12 cellular contexts compared by ENCODE assay signal in genomic region chr12:6183689-6184441, GRCh38. TPM values are rescaled to one million over a fixed set of nuclear protein-coding genes. Genes with fewer than 3 reads are reported as not detected.
DNase-seq lines count a peak whose midpoint lies in the region; ATAC-seq, FAIRE-seq and TF ChIP-seq lines count a peak whose summit lies in the region.
"Had no signal": no experiment of that assay in that cellular context is flagged by ENCODE, and none has a peak within 500 bp of the region (broad histone marks: within the 10 kb centered on the region; RNA-seq: fewer than 3 reads in every experiment).

No MANE protein-coding gene starts in this region.

- H2AFZ ChIP-seq in SK-N-SH (ENCODE audit: low read depth), result no peak overlapping the region; the same call in 1 of the 2 replicates
- no peak overlapping the region for H2AFZ ChIP-seq in endothelial cell of umbilical vein (ENCODE audit: low read depth, low read length)

- H3K36me3 ChIP-seq in SK-N-SH (replicated peaks in 1 of 2; ENCODE audit: control insufficient read depth in 1 of 2, insufficient read depth in 2 of 2, low read length in 1 of 2) (no peaks in the 10 kb centered on the region), endothelial cell of umbilical vein (ENCODE audit: control insufficient read depth in 2 of 2, extremely low read depth in 1 of 2, insufficient read depth in 2 of 2, low read length in 2 of 2) (no peaks in the 10 kb centered on the region), aorta (ENCODE audit: control insufficient read depth in 1 of 2, insufficient read depth in 2 of 2, low read length in 1 of 2) (no peaks in the 10 kb centered on the region)
- H3K36me3 ChIP-seq: ovary had no signal

- no peaks in the 10 kb centered on the region for H3F3A ChIP-seq in SK-N-SH (replicated peaks; ENCODE audit: insufficient read depth)

- H3K79me2 ChIP-seq in SK-N-SH (ENCODE audit: insufficient read depth), result no peaks in the 10 kb centered on the region
- peaks cover 6% of the 10 kb centered on the region for H3K79me2 ChIP-seq in endothelial cell of umbilical vein (ENCODE audit: control insufficient read depth, insufficient read depth, low read length)

- peak overlapping the region in 1 of 2 experiments; percentile 83; a peak in 1 of 4 replicates for H3K27ac ChIP-seq in SK-N-SH (ENCODE audit: low read depth in 2 of 2, low read length in 1 of 2)
- H3K27ac ChIP-seq in endothelial cell of umbilical vein (ENCODE audit: insufficient read depth, low read depth, low read length), result peak overlapping the region; percentile 96
- H3K27ac ChIP-seq in aorta (ENCODE audit: low read depth in 1 of 2, low read length in 2 of 2), result peak overlapping the region; percentile 11 to 75

- TF ChIP-seq POLR2A in endothelial cell of umbilical vein (IDR thresholded peaks at IDR 0.05; ENCODE audit: low read depth, low read length), result no peak

- dilution Hi-C loops in endothelial cell of umbilical vein (cut with MboI; ENCODE audit: extremely low pct_ligation_motif_present, low sequenced_read_pairs), result no loop called here

- intact Hi-C loops in endothelial cell of umbilical vein (cut with micrococcal nuclease) (no loop called here), aorta (cut with DNase I) (no loop called here)

- no peak overlapping the region for H3K4me2 ChIP-seq in SK-N-SH
- H3K4me2 ChIP-seq in endothelial cell of umbilical vein (ENCODE audit: insufficient read depth, low read length), result peak overlapping the region; percentile 48

- WGBS in SK-N-SH (ENCODE audit: low lambda C conversion rate), result 61% methylated on average over 7 of the region's 7 CpGs
- WGBS in aorta, 2 donors, result 5 to 9% methylated on average over 7 of the region's 7 CpGs

- peak; percentile 40 for FAIRE-seq in endothelial cell of umbilical vein (lab: Jason Lieb, UNC)

- no peak for TF ChIP-seq EP300 in SK-N-SH (IDR thresholded peaks at IDR 0.05; ENCODE audit: borderline replicate concordance in 1 of 2, low read depth in 1 of 2, low read length in 1 of 2)

- no peak for TF ChIP-seq RAD21 in SK-N-SH (IDR thresholded peaks at IDR 0.05; ENCODE audit: low read length)

- H3K9me2 ChIP-seq in SK-N-SH, result no peaks in the 10 kb centered on the region

- H3K4me3 ChIP-seq in SK-N-SH (ENCODE audit: low read depth in 2 of 2, low read length in 1 of 2), result no peak overlapping the region
- no peak overlapping the region for H3K4me3 ChIP-seq in endothelial cell of umbilical vein (replicated peaks in 1 of 3; ENCODE audit: insufficient read depth in 1 of 3, low read depth in 1 of 3, low read length in 3 of 3)
- no peak overlapping the region for H3K4me3 ChIP-seq in aorta (ENCODE audit: low read length in 2 of 2)
- H3K4me3 ChIP-seq: ovary had no signal

- H3K9ac ChIP-seq in SK-N-SH (no peak overlapping the region), endothelial cell of umbilical vein (replicated peaks; ENCODE audit: extremely low read depth, insufficient read depth, low read length) (peak overlapping the region; percentile 21)

- no TSS peak for BruUV-seq in endothelial cell of umbilical vein (replicated peaks; lab: Mats Ljungman, UMichigan)

- H3K9me3 ChIP-seq in SK-N-SH (no peaks in the 10 kb centered on the region), endothelial cell of umbilical vein (replicated peaks; ENCODE audit: control insufficient read depth, insufficient read depth, low read length) (no peaks in the 10 kb centered on the region), aorta (ENCODE audit: control insufficient read depth, low read length) (no peaks in the 10 kb centered on the region)
- H3K9me3 ChIP-seq: ovary had no signal

- H4K20me1 ChIP-seq in SK-N-SH (ENCODE audit: insufficient read depth) (no peaks in the 10 kb centered on the region), endothelial cell of umbilical vein (replicated peaks; ENCODE audit: control insufficient read depth, extremely low read depth, insufficient read depth, low read length) (no peaks in the 10 kb centered on the region)

- ATAC-seq in SK-N-SH treated with all-trans-retinoic acid at 6 μM for 48 hours (peak; percentile 40; the same call in 2 of the 3 replicates), aorta (ENCODE audit: low FRiP score) (peak; percentile 31)

- POLR2A ChIA-PET in SK-N-SH (lab: Yijun Ruan, JAX) (no interaction called here), endothelial cell of umbilical vein (lab: Charles Lee) (interaction anchor here (1.0 kb wide), 1 partner anchor 68 kb away, joined by 3 read pairs; no protein-coding TSS in a partner anchor)

- no peaks in the 10 kb centered on the region for H3K27me3 ChIP-seq in SK-N-SH (ENCODE audit: insufficient read depth)
- no peaks in the 10 kb centered on the region for H3K27me3 ChIP-seq in endothelial cell of umbilical vein (ENCODE audit: control insufficient read depth in 2 of 2, insufficient read depth in 2 of 2, low read length in 2 of 2)
- no peaks in the 10 kb centered on the region for H3K27me3 ChIP-seq in aorta (ENCODE audit: control insufficient read depth in 1 of 2, insufficient read depth in 2 of 2, low read length in 1 of 2)
- H3K27me3 ChIP-seq: ovary had no signal

- H3K9me1 ChIP-seq in endothelial cell of umbilical vein (replicated peaks; ENCODE audit: control insufficient read depth, extremely low read depth, insufficient read depth, low read length), result no peaks in the 10 kb centered on the region

- CTCF ChIA-PET in SK-N-SH (lab: Yijun Ruan, JAX) (interaction anchor here (2.1 to 3.9 kb wide), 2 partner anchors 11 to 95 kb away, joined by 11 to 19 read pairs; no protein-coding TSS in a partner anchor), endothelial cell of umbilical vein (lab: Charles Lee) (interaction anchor here (0.7 to 1.6 kb wide), 4 partner anchors 12 to 101 kb away, joined by 3 to 16 read pairs (median 4); no protein-coding TSS in a partner anchor)

- no peak for DNase-seq in SK-N-SH
- DNase-seq in endothelial cell of umbilical vein (ENCODE audit: low read depth, low spot score), result no peak
- DNase-seq in middle frontal gyrus (ENCODE audit: extremely low spot score, low spot score), result peak; percentile 62
- DNase-seq in aorta, result peak; percentile 24 to 77
- DNase-seq in kidney tubule cell (ENCODE audit: low spot score), result no peak
- DNase-seq in AG08396 (ENCODE audit: low spot score), result no peak
- no peak for DNase-seq in NCI-H82 treated with DMSO at 0.1 percent for 48 hours (lab: John Stamatoyannopoulos, UW; ENCODE audit: unreplicated experiment)
- DNase-seq: ACHN; activated CD4-positive, alpha-beta T cell treated with anti-CD3 and anti-CD28 coated beads for 48 hours; MM.1S had no signal

- H3K4me1 ChIP-seq in SK-N-SH (ENCODE audit: control insufficient read depth in 1 of 2, insufficient read depth in 2 of 2, low read depth in 1 of 2, low read length in 1 of 2) (peaks cover 10 to 46% of the 10 kb centered on the region in 2 experiments; a peak in 2 of 4 replicates), endothelial cell of umbilical vein (ENCODE audit: control insufficient read depth, extremely low read depth, insufficient read depth, low read length) (peaks cover 48% of the 10 kb centered on the region), aorta (ENCODE audit: control insufficient read depth in 1 of 2, insufficient read depth in 2 of 2, low read length in 2 of 2) (peaks cover 2 to 5% of the 10 kb centered on the region in 2 donors)

- TF ChIP-seq CTCF in SK-N-SH (IDR thresholded peaks at IDR 0.05) (no peak), endothelial cell of umbilical vein (IDR thresholded peaks at IDR 0.05; ENCODE audit: extremely low read depth in 1 of 2, insufficient read depth in 1 of 2, low read depth in 1 of 2, low read length in 2 of 2) (no peak)

TF ChIP-seq in SK-N-SH treated with all-trans-retinoic acid at 6 μM for 48 hours, 23 proteins besides CTCF, POLR2A, EP300 and RAD21 (continues in another document):
- TF ChIP-seq ZFP3 (CRISPR knock-in tag; IDR thresholded peaks at IDR 0.05) (no peak), RARB (CRISPR knock-in tag; IDR thresholded peaks at IDR 0.05) (no peak), ZNF565 (CRISPR knock-in tag; conservative IDR thresholded peaks at IDR 0.05; ENCODE audit: low read depth) (no peak)

TF ChIP-seq in SK-N-SH, 30 proteins besides CTCF, POLR2A, EP300 and RAD21 (continues in another document):
- no peak for TF ChIP-seq NRF1 (IDR thresholded peaks at IDR 0.05; ENCODE audit: low read depth, low read length)
- TF ChIP-seq RFX5 (IDR thresholded peaks at IDR 0.05; ENCODE audit: low read length), result no peak
- no peak for TF ChIP-seq MXI1 (IDR thresholded peaks at IDR 0.05; ENCODE audit: low read depth, low read length)

TF ChIP-seq in endothelial cell of umbilical vein, 7 proteins besides CTCF, POLR2A, EP300 and RAD21 (continues in another document):
- TF ChIP-seq EZH2 (IDR thresholded peaks at IDR 0.05; ENCODE audit: borderline replicate concordance, low read depth, low read length, severe bottlenecking), result no peak
- no peak for TF ChIP-seq GATA2 (IDR thresholded peaks at IDR 0.05; ENCODE audit: insufficient read depth, insufficient read length, low read depth, low read length)

RNA-seq across cellular contexts. Expression of gene CD9, which starts 16.3 kb away (rescaled TPM):
- polyA plus RNA-seq in SK-N-SH (2012; rRNA removed) (76.6 and 77.3 TPM in 2 replicates), endothelial cell of umbilical vein (943 and 1,225 TPM in 2 replicates), aorta (100 to 1,000 TPM; 267 to 506 TPM)
- polyA plus RNA-seq in SK-N-SH (2012; cell fraction: cytosol; rRNA removed), result 71.1 and 79.7 TPM in 2 replicates
- 33.1 and 44.1 TPM in 2 replicates for polyA plus RNA-seq in SK-N-SH (2012; cell fraction: nucleus; rRNA removed)
- total RNA-seq in endothelial cell of umbilical vein (379 and 504 TPM in 2 replicates), aorta (100 to 1,000 TPM; 285 to 303 TPM)
- 972 and 1,213 TPM in 2 replicates for polyA plus RNA-seq in endothelial cell of umbilical vein (2011; cell fraction: cytosol; rRNA removed)
- 481 and 655 TPM in 2 replicates for polyA plus RNA-seq in endothelial cell of umbilical vein (2011; cell fraction: nucleus; rRNA removed)
- 1,387 and 1,527 TPM in 2 replicates for polyA plus RNA-seq in endothelial cell of umbilical vein (2012)
- 848 and 909 TPM in 2 replicates for polyA minus RNA-seq in endothelial cell of umbilical vein
- 79.2 TPM for polyA minus RNA-seq in endothelial cell of umbilical vein (2011; cell fraction: cytosol; rRNA and poly(A)+ RNA removed)
- polyA minus RNA-seq in endothelial cell of umbilical vein (2011; cell fraction: nucleus; rRNA and poly(A)+ RNA removed), result 148 and 194 TPM in 2 replicates

RNA-seq across cellular contexts. Expression of gene VWF, which starts 59.4 kb away (rescaled TPM):
- polyA plus RNA-seq in SK-N-SH (2012; rRNA removed) (0.02 and 0.12 TPM in 2 replicates), endothelial cell of umbilical vein (1,041 and 1,132 TPM in 2 replicates), aorta (10 to 100 TPM in 1 of 2 donors, 1 to 10 TPM in 1; 1.3 to 37.3 TPM)
- 0.01 and 0.03 TPM in 2 replicates for polyA plus RNA-seq in SK-N-SH (2012; cell fraction: cytosol; rRNA removed)
- 0.05 and 0.06 TPM in 2 replicates for polyA plus RNA-seq in SK-N-SH (2012; cell fraction: nucleus; rRNA removed)
- total RNA-seq in endothelial cell of umbilical vein (1,882 and 2,328 TPM in 2 replicates), aorta (100 to 1,000 TPM; 490 to 619 TPM)
- polyA plus RNA-seq in endothelial cell of umbilical vein (2011; cell fraction: cytosol; rRNA removed), result 1,164 and 1,406 TPM in 2 replicates
- polyA plus RNA-seq in endothelial cell of umbilical vein (2011; cell fraction: nucleus; rRNA removed), result 1,241 and 1,484 TPM in 2 replicates
- 546 and 824 TPM in 2 replicates for polyA plus RNA-seq in endothelial cell of umbilical vein (2012)
- polyA minus RNA-seq in endothelial cell of umbilical vein, result 2,231 and 2,679 TPM in 2 replicates
- not detected for polyA minus RNA-seq in endothelial cell of umbilical vein (2011; cell fraction: cytosol; rRNA and poly(A)+ RNA removed)
- polyA minus RNA-seq in endothelial cell of umbilical vein (2011; cell fraction: nucleus; rRNA and poly(A)+ RNA removed), result 1,538 and 1,756 TPM in 2 replicates

Comparison
In these comparisons a context has a peak if more than half of its experiments do, and no peak if none do; other contexts are left out.
1. DNase-seq: peak in middle frontal gyrus (single experiment) and aorta (2 of 2); none in SK-N-SH (single experiment), endothelial cell of umbilical vein (single experiment), kidney tubule cell (single experiment), AG08396 (single experiment) and NCI-H82 treated with DMSO at 0.1 percent for 48 hours (single experiment).
2. RNA of gene VWF, which starts 59.4 kb away (polyA plus RNA-seq): 546 to 1,484 TPM in endothelial cell of umbilical vein; 1.3 to 37.3 TPM in aorta and 0.01 to 0.12 TPM in SK-N-SH; every median in the first group is over 10 times any median in the second.